In genomic region chr10:13298748-13299436, GRCh38 we compare ENCODE assay signal across 8 cellular contexts. TPM values are rescaled to one million over a fixed set of nuclear protein-coding genes. Genes with fewer than 3 reads are reported as not detected.
A peak's percentile ranks its signal among the peaks of the same experiment; 100 is the strongest.
DNase-seq lines count a peak whose midpoint lies in the region; ATAC-seq and TF ChIP-seq lines count a peak whose summit lies in the region.

No MANE protein-coding gene starts in this region.

- no peaks in the 10 kb centered on the region for H3K9me3 ChIP-seq in SJSA1 (replicated peaks)

- no peak for DNase-seq in SJSA1 (ENCODE audit: low read depth in 1 of 2, low spot score in 2 of 2)
- no peak for DNase-seq in fibroblast of pulmonary artery (ENCODE audit: low read depth)
- DNase-seq in retinal pigment epithelial cell (ENCODE audit: low read depth) = no peak
- DNase-seq in pons (ENCODE audit: low spot score) = no peak
- DNase-seq in AML-193 (lab: John Stamatoyannopoulos, UW) = no peak
- no peak for DNase-seq in NCI-H1105 treated with DMSO at 0.1 percent for 48 hours (lab: John Stamatoyannopoulos, UW)

- peak overlapping the region; percentile 76 for H3K27ac ChIP-seq in SJSA1

- ATAC-seq in HG03460 (IDR thresholded peaks at IDR 0.05; ENCODE audit: unreplicated experiment) = no peak

- peaks cover 14% of the 10 kb centered on the region for H3K4me1 ChIP-seq in SJSA1 (replicated peaks)

- 0 out of 2 replicates have a peak, but pooled peaks cover 4% of the 10 kb centered on the region for H3K36me3 ChIP-seq in SJSA1

- H3K27me3 ChIP-seq in SJSA1 (replicated peaks) = no peaks in the 10 kb centered on the region

- TF ChIP-seq CTCF in GM12875 (IDR thresholded peaks at IDR 0.05; ENCODE audit: borderline replicate concordance, insufficient read depth, low read depth, low read length) = no peak
- no peak for TF ChIP-seq CTCF in fibroblast of pulmonary artery (IDR thresholded peaks at IDR 0.05; ENCODE audit: low read length, missing control alignments)
- no peak for TF ChIP-seq CTCF in retinal pigment epithelial cell (conservative IDR thresholded peaks at IDR 0.05; ENCODE audit: low read depth, low read length)

- peak overlapping the region; percentile 77 for H3K4me3 ChIP-seq in GM12875 (ENCODE audit: low read depth, low read length)
- H3K4me3 ChIP-seq in SJSA1 = peak overlapping the region; percentile 75
- H3K4me3 ChIP-seq in fibroblast of pulmonary artery (replicated peaks; ENCODE audit: low read depth, low read length) = peak overlapping the region; percentile 66
- peak overlapping the region; percentile 58 for H3K4me3 ChIP-seq in retinal pigment epithelial cell (ENCODE audit: low read length)

RNA-seq across cellular contexts. Expression of gene PHYH, which starts 1.0 kb away (rescaled TPM):
- total RNA-seq in SJSA1 (2014; rRNA removed; shearing (Covaris generic)) = 9.9 and 11.1 TPM in 2 replicates

RNA-seq across cellular contexts. Expression of gene SEPHS1, which starts 49.2 kb away (rescaled TPM):
- total RNA-seq in SJSA1 (2014; rRNA removed; shearing (Covaris generic)) = 34.5 and 77.1 TPM in 2 replicates
